Comparison of ENCODE assay signal across 25 cellular contexts in the genomic region with DNA sequence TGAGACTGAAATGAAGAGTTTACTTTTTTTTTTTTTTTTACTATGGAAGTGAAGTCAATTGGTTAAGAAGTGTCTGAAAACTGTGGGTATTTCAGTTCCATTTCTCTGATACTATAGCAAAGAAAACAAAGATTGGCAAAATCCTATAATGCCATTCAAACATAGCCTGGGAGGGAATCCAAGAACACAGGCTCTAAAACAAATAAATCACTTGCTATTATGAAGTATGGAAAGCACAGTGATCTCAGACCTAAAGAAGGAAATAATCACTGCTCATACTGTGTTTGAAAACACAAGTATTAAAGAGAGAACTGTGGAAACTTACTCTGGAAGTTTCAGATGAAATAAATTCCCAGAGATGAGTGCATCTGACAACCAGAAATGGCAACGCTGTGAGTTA. TPM values are rescaled to one million over a fixed set of nuclear protein-coding genes. Genes with fewer than 3 reads are reported as not detected.
"Had no signal": no experiment of that assay in that cellular context is flagged by ENCODE, and none has a peak within 500 bp of the region (broad histone marks: within the 10 kb centered on the region; RNA-seq: fewer than 3 reads in every experiment).

No MANE protein-coding gene starts in this region.

- H3K27ac Mint-ChIP-seq: naive thymus-derived CD4-positive, alpha-beta T cell; neural progenitor cell; progenitor cell of endocrine pancreas; WTC11 had no signal

- H3K36me3 ChIP-seq: adrenal gland, cardiac muscle cell, left ventricle myocardium inferior, neural progenitor cell, sigmoid colon, upper lobe of right lung had no signal

- H3K4me3 Mint-ChIP-seq: activated naive CD4-positive, alpha-beta T cell treated with anti-CD3 and anti-CD28 coated beads, Interleukin-2, amount 50 U/mL, for 24 hours; naive thymus-derived CD4-positive, alpha-beta T cell; neural progenitor cell; WTC11 had no signal

- H3K27me3 Mint-ChIP-seq: progenitor cell of endocrine pancreas had no signal

- H2AFZ ChIP-seq: neural progenitor cell had no signal

- H3K27me3 ChIP-seq: adrenal gland, cardiac muscle cell, neural progenitor cell, sigmoid colon, upper lobe of right lung had no signal

- ATAC-seq: esophagus mucosa; naive thymus-derived CD4-positive, alpha-beta T cell; upper lobe of right lung; WTC11 had no signal

- H3K9me3 Mint-ChIP-seq: activated naive CD4-positive, alpha-beta T cell treated with anti-CD3 and anti-CD28 coated beads, Interleukin-2, amount 50 U/mL, for 24 hours had no signal

- H3K27ac ChIP-seq: adrenal gland, cardiac muscle cell, left ventricle myocardium inferior, neural progenitor cell, upper lobe of right lung had no signal

- H3K9ac ChIP-seq: neural progenitor cell had no signal

- H3K4me1 ChIP-seq: adrenal gland, left ventricle myocardium inferior, neural progenitor cell, upper lobe of right lung had no signal

- H3K36me3 Mint-ChIP-seq: activated naive CD4-positive, alpha-beta T cell treated with anti-CD3 and anti-CD28 coated beads, Interleukin-2, amount 50 U/mL, for 24 hours; naive thymus-derived CD4-positive, alpha-beta T cell; neural progenitor cell; WTC11 had no signal

- H3K4me1 Mint-ChIP-seq: activated naive CD4-positive, alpha-beta T cell treated with anti-CD3 and anti-CD28 coated beads, Interleukin-2, amount 50 U/mL, for 24 hours; naive thymus-derived CD4-positive, alpha-beta T cell; neural progenitor cell; WTC11 had no signal

- DNase-seq: activated gamma-delta T cell treated with Interleukin-2 at 50 U/mL for 16 hours; activated T-cell treated with anti-CD3 and anti-CD28 coated beads, Interleukin-2, amount 50 U/mL, for 1 hour; adrenal gland; effector memory CD4-positive, alpha-beta T cell; left ventricle myocardium inferior; naive thymus-derived CD4-positive, alpha-beta T cell; retina; sigmoid colon; stimulated activated CD4-positive, alpha-beta T cell treated with anti-CD3 and anti-CD28 coated beads, Interleukin-4, amount 100 ng/mL, for 1 hour; stimulated activated naive CD4-positive, alpha-beta T cell; T-helper 9 cell; upper lobe of right lung had no signal

- H3K4me2 ChIP-seq: neural progenitor cell, smooth muscle cell had no signal

- H3K9me3 ChIP-seq: adrenal gland, sigmoid colon, upper lobe of right lung had no signal

- H3K4me3 ChIP-seq: adrenal gland, cardiac muscle cell, left ventricle myocardium inferior, neural progenitor cell, sigmoid colon, smooth muscle cell, upper lobe of right lung had no signal

RNA-seq across cellular contexts. Expression of gene SAMMSON, which starts 12.0 kb away (rescaled TPM):
- total RNA-seq: adrenal gland; dermis microvascular lymphatic vessel endothelial cell; esophagus mucosa; fibroblast of villous mesenchyme; glomerular endothelial cell; left ventricle myocardium inferior; lung microvascular endothelial cell; naive thymus-derived CD4-positive, alpha-beta T cell; omental fat pad; smooth muscle cell; T-helper 1 cell treated with Interleukin-12 subunit alpha and Interleukin-12 subunit beta and Interleukin-4 antibody, amounts not matched to agents 30 ng/mL and 1 ng/mL, for 36 hours; upper lobe of right lung had no signal
- polyA plus RNA-seq: adrenal gland; cardiac muscle cell; naive thymus-derived CD4-positive, alpha-beta T cell; smooth muscle cell had no signal
